Comparison of ENCODE assay signal across 8 cellular contexts in genomic region chr3:9750556-9751411, GRCh38. TPM values are rescaled to one million over a fixed set of nuclear protein-coding genes. Genes with fewer than 3 reads are reported as not detected.
DNase-seq lines count a peak whose midpoint lies in the region; ATAC-seq, FAIRE-seq and TF ChIP-seq lines count a peak whose summit lies in the region.

No MANE protein-coding gene starts in this region.

- H2AFZ ChIP-seq in ACC112 (ENCODE audit: low read length, unreplicated experiment), result peak overlapping the region; percentile 3

- H3K79me2 ChIP-seq in ACC112 (ENCODE audit: control insufficient read depth, insufficient read depth, low read length, unreplicated experiment), result peaks cover 17% of the 10 kb centered on the region

- H3K4me3 ChIP-seq in ACC112 (ENCODE audit: low read depth, low read length), result peak overlapping the region; percentile 79
- peak overlapping the region; percentile 62 for H3K4me3 ChIP-seq in HL-60 (replicated peaks; ENCODE audit: insufficient read depth, low read length)
- H3K4me3 ChIP-seq in adrenal gland, result peak overlapping the region in 3 of 4 donors; percentile 5 to 54 (median 36)
- peak overlapping the region; percentile 68 to 71 for H3K4me3 ChIP-seq in testis

- no peak for FAIRE-seq in HTR-8/SVneo (lab: Jason Lieb, UNC)

- H3K27ac ChIP-seq in ACC112 (ENCODE audit: low read depth, low read length), result no peak overlapping the region
- peak overlapping the region; percentile 72 for H3K27ac ChIP-seq in HL-60 (replicated peaks)
- peak overlapping the region in 4 of 5 donors; percentile 79 to 91 (median 89) for H3K27ac ChIP-seq in adrenal gland
- H3K27ac ChIP-seq in testis, result peak overlapping the region in 1 of 2 donors; percentile 90

- peaks cover 12% of the 10 kb centered on the region; the same call in 1 of the 2 replicates for H3K36me3 ChIP-seq in ACC112 (ENCODE audit: insufficient read depth, low read length)
- peaks cover 0 to 45% of the 10 kb centered on the region in 2 donors for H3K36me3 ChIP-seq in adrenal gland (replicated peaks in 1 of 2)
- H3K36me3 ChIP-seq in testis (ENCODE audit: low read depth, missing control alignments), result no peaks in the 10 kb centered on the region

- TF ChIP-seq POLR2A in adrenal gland (IDR thresholded peaks at IDR 0.05) (no peak), testis (IDR thresholded peaks at IDR 0.05) (no peak)

- H3K9me3 ChIP-seq in adrenal gland (replicated peaks in 1 of 3) (no peaks in the 10 kb centered on the region), testis (no peaks in the 10 kb centered on the region)

- intact Hi-C loops in adrenal gland (cut with DNase I), result loop anchor here in 1 of 2 donors (10.0 kb wide), 1 partner anchor 54 kb away; no protein-coding TSS in a partner anchor
- intact Hi-C loops in left colon (cut with DNase I, micrococcal nuclease), result no loop called here
- intact Hi-C loops in testis (cut with DNase I; ENCODE audit: low total_unique reads), result no loop called here

- 30 to 43% (median 39%) methylated on average over 13 to 17 of the region's 17 CpGs for WGBS in adrenal gland, 4 donors
- 26% methylated on average over 17 of the region's 17 CpGs for WGBS in testis, 2 donors

- H3K27me3 ChIP-seq in ACC112 (ENCODE audit: insufficient read depth, low read length) (no peaks in the 10 kb centered on the region), HL-60 (ENCODE audit: insufficient read depth, poor library complexity, severe bottlenecking) (no peaks in the 10 kb centered on the region), adrenal gland (no peaks in the 10 kb centered on the region), testis (no peaks in the 10 kb centered on the region)

- DNase-seq in HL-60 (ENCODE audit: low read depth in 1 of 2, low spot score in 1 of 2) (no peak), adrenal gland (peak in 3 of 7 donors; percentile 35 to 38 (median 37)), left colon (peak; percentile 50 to 63), testis (no peak), HTR-8/SVneo (ENCODE audit: insufficient read length, low spot score) (no peak)

- H3K4me1 ChIP-seq in ACC112 (ENCODE audit: control insufficient read depth, insufficient read depth, low read length, unreplicated experiment), result peaks cover 45% of the 10 kb centered on the region
- H3K4me1 ChIP-seq in adrenal gland (replicated peaks in 1 of 2), result peaks cover 26 to 42% of the 10 kb centered on the region in 2 donors
- H3K4me1 ChIP-seq in testis, result peaks cover 24% of the 10 kb centered on the region

- TF ChIP-seq CTCF in HL-60 (IDR thresholded peaks at IDR 0.05; ENCODE audit: insufficient read depth, low read length) (no peak), adrenal gland (IDR thresholded peaks at IDR 0.05) (no peak), testis (IDR thresholded peaks at IDR 0.05) (no peak)

- ATAC-seq in left colon (peak; percentile 53), GM18867 (IDR thresholded peaks at IDR 0.05; ENCODE audit: unreplicated experiment) (no peak), HG03135 (IDR thresholded peaks at IDR 0.05; ENCODE audit: unreplicated experiment) (no peak)

RNA-seq across cellular contexts. Expression of gene OGG1, which starts 1.0 kb away (rescaled TPM):
- total RNA-seq in adrenal gland (10 to 100 TPM; 13.3 to 34.9 (median 22.0) TPM), left colon (10 to 100 TPM; 23.8 to 25.0 TPM), testis (10 to 100 TPM; 30.3 to 36.4 TPM)
- polyA plus RNA-seq in adrenal gland (10 to 100 TPM; 16.0 to 25.6 (median 21.2) TPM), testis (ENCODE audit: insufficient read depth, low read depth, low replicate concordance) (18.8 TPM)

RNA-seq across cellular contexts. Expression of gene CAMK1, which starts 19.0 kb away (rescaled TPM):
- total RNA-seq in adrenal gland, result 100 to 1,000 TPM in 7 of 8 donors, 10 to 100 TPM in 1; 83.1 to 261 (median 176) TPM
- 100 to 1,000 TPM in 2 of 3 donors, 10 to 100 TPM in 1; 51.5 to 281 (median 260) TPM for polyA plus RNA-seq in adrenal gland
- 10 to 100 TPM in 1 of 2 donors, 1 to 10 TPM in 1; 8.2 to 10.9 TPM for total RNA-seq in left colon
- total RNA-seq in testis, result 100 to 1,000 TPM; 127 to 185 TPM
- 62.7 TPM for polyA plus RNA-seq in testis (ENCODE audit: insufficient read depth, low read depth, low replicate concordance)

RNA-seq across cellular contexts. Expression of gene BRPF1, which starts 19.2 kb away (rescaled TPM):
- 10 to 100 TPM; 14.0 to 18.7 (median 16.4) TPM for total RNA-seq in adrenal gland
- polyA plus RNA-seq in adrenal gland, result 10 to 100 TPM in 2 of 3 donors, 1 to 10 TPM in 1; 7.4 to 14.6 (median 12.4) TPM
- total RNA-seq in left colon, result 10 to 100 TPM; 14.0 to 15.9 TPM
- total RNA-seq in testis, result 10 to 100 TPM; 55.1 to 58.4 TPM
- 47.4 TPM for polyA plus RNA-seq in testis (ENCODE audit: insufficient read depth, low read depth, low replicate concordance)

RNA-seq across cellular contexts. Expression of gene TADA3, which starts 41.5 kb away (rescaled TPM):
- 100 to 1,000 TPM in 5 of 8 donors, 10 to 100 TPM in 3; 59.1 to 148 (median 122) TPM for total RNA-seq in adrenal gland
- 100 to 1,000 TPM in 2 of 3 donors, 10 to 100 TPM in 1; 49.7 to 133 (median 117) TPM for polyA plus RNA-seq in adrenal gland
- total RNA-seq in left colon, result 10 to 100 TPM; 54.1 to 67.0 TPM
- total RNA-seq in testis, result 100 to 1,000 TPM in 1 of 2 donors, 10 to 100 TPM in 1; 94.6 to 123 TPM
- polyA plus RNA-seq in testis (ENCODE audit: insufficient read depth, low read depth, low replicate concordance), result 123 TPM

RNA-seq across cellular contexts. Expression of gene ARPC4, which starts 42.1 kb away (rescaled TPM):
- 100 to 1,000 TPM; 138 to 249 (median 184) TPM for total RNA-seq in adrenal gland
- polyA plus RNA-seq in adrenal gland, result 100 to 1,000 TPM in 1 of 3 donors, 10 to 100 TPM in 2; 75.8 to 140 (median 77.4) TPM
- 100 to 1,000 TPM; 215 to 222 TPM for total RNA-seq in left colon
- total RNA-seq in testis, result 100 to 1,000 TPM; 108 to 124 TPM
- polyA plus RNA-seq in testis (ENCODE audit: insufficient read depth, low read depth, low replicate concordance), result 99.6 TPM

Comparison
In these comparisons a context has a peak if more than half of its experiments do, and no peak if none do; other contexts are left out.
1. DNase-seq: peak in left colon (2 of 2); none in HL-60 (0 of 2), testis (single experiment) and HTR-8/SVneo (single experiment).
2. RNA of gene CAMK1, which starts 19.0 kb away (total RNA-seq): 127 to 185 TPM in testis and 83.1 to 261 TPM in adrenal gland; 8.2 to 10.9 TPM in left colon; every median in the first group is over 4 times any median in the second.
3. Peak in every context shown above with its lines, with median percentiles within 50 percentile points of each other: H3K4me3 ChIP-seq.